16 cellular contexts compared by ENCODE assay signal in the genomic region with DNA sequence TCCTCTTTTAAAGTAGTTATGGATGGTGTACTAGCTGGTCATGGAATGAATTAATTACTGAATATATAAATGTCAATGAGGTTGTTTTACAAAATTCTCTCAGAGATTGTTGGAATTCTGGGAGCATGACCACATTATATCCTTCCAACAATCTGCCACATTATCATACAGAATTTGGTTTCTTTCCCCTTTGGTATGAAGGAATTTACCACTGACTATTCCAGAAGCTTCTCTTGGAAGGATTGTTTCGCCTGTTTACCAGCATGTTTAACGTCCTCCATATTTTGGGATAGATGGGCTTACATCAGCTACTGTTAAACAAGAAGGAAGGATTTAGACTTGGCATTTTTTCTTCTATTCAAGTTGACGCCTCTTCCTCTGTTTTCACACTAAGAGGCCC.
"Had no signal": no experiment of that assay in that cellular context is flagged by ENCODE, and none has a peak within 500 bp of the region (broad histone marks: within the 10 kb centered on the region; RNA-seq: fewer than 3 reads in every experiment).

No MANE protein-coding gene starts in this region.

- H3K27me3 Mint-ChIP-seq: naive thymus-derived CD8-positive, alpha-beta T cell; stimulated activated naive B cell treated with anti-CD40 and anti-IgM and Interleukin-4, amounts not matched to agents 10 μg/mL and 1 μg/mL and 100 μg/mL, for 72 hours had no signal

- H3K27ac Mint-ChIP-seq: naive thymus-derived CD8-positive, alpha-beta T cell; stimulated activated naive B cell treated with anti-CD40 and anti-IgM and Interleukin-4, amounts not matched to agents 10 μg/mL and 1 μg/mL and 100 μg/mL, for 72 hours had no signal

- H3K9me3 ChIP-seq: heart right ventricle, mucosa of descending colon, pancreas, tibial nerve, vagina had no signal

- DNase-seq: activated CD4-positive, alpha-beta T cell treated with anti-CD3 and anti-CD28 coated beads, Interleukin-2, amount 50 U/mL, for 1 hour; activated CD8-positive, alpha-beta memory T cell treated with anti-CD3 and anti-CD28 coated beads for 24 hours; activated naive CD4-positive, alpha-beta T cell treated with Interleukin-2 at 50 U/mL for 16 hours; aorta; dorsolateral prefrontal cortex; heart right ventricle; mucosa of descending colon; naive thymus-derived CD8-positive, alpha-beta T cell; pancreas; retina; stimulated activated CD4-positive, alpha-beta T cell treated with anti-CD3 and anti-CD28 coated beads, Interleukin-4, amount 100 ng/mL, for 1 hour; stimulated activated naive B cell treated with anti-CD40 and anti-IgM and Interleukin-4, amounts not matched to agents 10 μg/mL and 1 μg/mL and 100 μg/mL, for 72 hours had no signal

- H3K4me3 ChIP-seq: cardiac muscle cell, dorsolateral prefrontal cortex, heart right ventricle, mucosa of descending colon, pancreas, tibial nerve, vagina had no signal

- ATAC-seq: activated CD4-positive, CD25-positive, alpha-beta regulatory T cell treated with anti-CD3 and anti-CD28 coated beads, Interleukin-2, amount 50 U/mL, for 24 hours; mucosa of descending colon; naive thymus-derived CD8-positive, alpha-beta T cell; pancreas had no signal

- H3K36me3 ChIP-seq: cardiac muscle cell, heart right ventricle, pancreas, tibial nerve, vagina had no signal

- H3K27me3 ChIP-seq: cardiac muscle cell, dorsolateral prefrontal cortex, heart right ventricle, pancreas, tibial nerve, vagina had no signal

- H3K4me1 Mint-ChIP-seq: stimulated activated naive B cell treated with anti-CD40 and anti-IgM and Interleukin-4, amounts not matched to agents 10 μg/mL and 1 μg/mL and 100 μg/mL, for 72 hours had no signal

- H3K27ac ChIP-seq: cardiac muscle cell, dorsolateral prefrontal cortex, heart right ventricle, pancreas, tibial nerve, vagina had no signal

- H3K9me3 Mint-ChIP-seq: naive thymus-derived CD8-positive, alpha-beta T cell; stimulated activated naive B cell treated with anti-CD40 and anti-IgM and Interleukin-4, amounts not matched to agents 10 μg/mL and 1 μg/mL and 100 μg/mL, for 72 hours had no signal

- H3K4me3 Mint-ChIP-seq: naive thymus-derived CD8-positive, alpha-beta T cell; stimulated activated naive B cell treated with anti-CD40 and anti-IgM and Interleukin-4, amounts not matched to agents 10 μg/mL and 1 μg/mL and 100 μg/mL, for 72 hours had no signal
